ENCODE assay signal across 1 cellular context in genomic region chr19:39212377-39212742, GRCh38.
A peak's percentile ranks its signal among the peaks of the same experiment; 100 is the strongest.
TF ChIP-seq lines count a peak whose summit lies in the region.

No MANE protein-coding gene starts in this region.

TF ChIP-seq in K562, 482 proteins besides CTCF, POLR2A, EP300 and RAD21 (continued from another document and continues in another):
- TF ChIP-seq ATF2 (CRISPR knock-in tag; IDR thresholded peaks at IDR 0.05) = no peak
- no peak for TF ChIP-seq POLR2AphosphoS2 (IDR thresholded peaks at IDR 0.05; ENCODE audit: low read length)
- TF ChIP-seq FOXK1 (CRISPR knock-in tag; IDR thresholded peaks at IDR 0.05; ENCODE audit: borderline replicate concordance) = no peak
- no peak for TF ChIP-seq ZNF354B (CRISPR knock-in tag; IDR thresholded peaks at IDR 0.05)
- no peak for TF ChIP-seq TEAD2 (tag; IDR thresholded peaks at IDR 0.05)
- TF ChIP-seq PRMT5 (CRISPR knock-in tag; IDR thresholded peaks at IDR 0.05) = no peak
- no peak for TF ChIP-seq CEBPG (CRISPR knock-in tag; IDR thresholded peaks at IDR 0.05)
- peak in 1 of 2 experiments; percentile 41; a peak in 1 of 4 replicates for TF ChIP-seq CEBPG (tag; conservative IDR thresholded peaks at IDR 0.05 in 1 of 2, IDR thresholded peaks at IDR 0.05 in 1 of 2)
- no peak for TF ChIP-seq THAP7 (CRISPR knock-in tag; IDR thresholded peaks at IDR 0.05)
- no peak for TF ChIP-seq ZNF696 (CRISPR knock-in tag; conservative IDR thresholded peaks at IDR 0.05)
- no peak for TF ChIP-seq MEF2A (IDR thresholded peaks at IDR 0.05; ENCODE audit: control insufficient read depth, low read depth, low read length)
- TF ChIP-seq E2F6 (IDR thresholded peaks at IDR 0.05; ENCODE audit: borderline replicate concordance in 1 of 2, extremely low read depth in 1 of 2, insufficient read depth in 1 of 2, insufficient read length in 1 of 2, low read depth in 1 of 2, low read length in 1 of 2, poor library complexity in 1 of 2, severe bottlenecking in 1 of 2) = no peak
- TF ChIP-seq ZNF384 (IDR thresholded peaks at IDR 0.05; ENCODE audit: low read depth, low read length) = no peak
- peak; percentile 91 for TF ChIP-seq ZFP36 (IDR thresholded peaks at IDR 0.05; ENCODE audit: low read depth, low read length, partially characterized antibody)
- TF ChIP-seq ZNF3 (CRISPR knock-in tag; IDR thresholded peaks at IDR 0.05) = no peak
- TF ChIP-seq BMI1 (IDR thresholded peaks at IDR 0.05; ENCODE audit: low read length) = no peak
- no peak for TF ChIP-seq RBBP5 (IDR thresholded peaks at IDR 0.05; ENCODE audit: borderline replicate concordance, insufficient read depth, low read length, poor library complexity, severe bottlenecking)
- TF ChIP-seq SAP30 (IDR thresholded peaks at IDR 0.05; ENCODE audit: borderline replicate concordance, insufficient read depth, low read depth, low read length, poor library complexity, severe bottlenecking) = no peak
- TF ChIP-seq HMBOX1 (IDR thresholded peaks at IDR 0.05) = no peak
- no peak for TF ChIP-seq ZFP30 (CRISPR knock-in tag; IDR thresholded peaks at IDR 0.05; ENCODE audit: borderline replicate concordance)
- TF ChIP-seq ZNF197 (CRISPR knock-in tag; IDR thresholded peaks at IDR 0.05; ENCODE audit: low read depth) = no peak
- TF ChIP-seq MYBL2 (IDR thresholded peaks at IDR 0.05; ENCODE audit: low read depth) = no peak
- TF ChIP-seq MYBL2 (CRISPR knock-in tag; IDR thresholded peaks at IDR 0.05; ENCODE audit: borderline replicate concordance) = no peak
- no peak for TF ChIP-seq TFAM (CRISPR knock-in tag; conservative IDR thresholded peaks at IDR 0.05)
- no peak for TF ChIP-seq ZNF407 (IDR thresholded peaks at IDR 0.05; ENCODE audit: low read depth)
- no peak for TF ChIP-seq CSDE1 (IDR thresholded peaks at IDR 0.05)
- TF ChIP-seq PHB2 (IDR thresholded peaks at IDR 0.05; ENCODE audit: low read depth) = no peak
- TF ChIP-seq SMARCA4 (IDR thresholded peaks at IDR 0.05) = no peak
- no peak for TF ChIP-seq PPARD (CRISPR knock-in tag; IDR thresholded peaks at IDR 0.05)
- 0 out of 2 replicates have a peak, but pooled peaks have one; percentile 24 for TF ChIP-seq L3MBTL2 (IDR thresholded peaks at IDR 0.05)
- no peak for TF ChIP-seq MAFF (IDR thresholded peaks at IDR 0.05; ENCODE audit: low read length)
- TF ChIP-seq ERF (CRISPR knock-in tag; IDR thresholded peaks at IDR 0.05) = no peak
- no peak for TF ChIP-seq MCM2 (IDR thresholded peaks at IDR 0.05; ENCODE audit: low read depth)
- TF ChIP-seq SMARCC2 (IDR thresholded peaks at IDR 0.05; ENCODE audit: low read depth) = no peak
- no peak for TF ChIP-seq TSC22D4 (tag; IDR thresholded peaks at IDR 0.05)
- TF ChIP-seq NRF1 (conservative IDR thresholded peaks at IDR 0.05 in 1 of 2, IDR thresholded peaks at IDR 0.05 in 1 of 2) = no peak
- TF ChIP-seq ZNF239 (CRISPR knock-in tag; IDR thresholded peaks at IDR 0.05) = no peak
- TF ChIP-seq SOX6 (IDR thresholded peaks at IDR 0.05) = peak; percentile 35; the same call in 1 of the 2 replicates
- no peak for TF ChIP-seq FOSL1 (tag; conservative IDR thresholded peaks at IDR 0.05)
- no peak for TF ChIP-seq ZNF280B (CRISPR knock-in tag; IDR thresholded peaks at IDR 0.05)
- TF ChIP-seq CREM (IDR thresholded peaks at IDR 0.05; ENCODE audit: low read depth) = no peak
- TF ChIP-seq CTBP1 (IDR thresholded peaks at IDR 0.05; ENCODE audit: borderline replicate concordance) = 0 out of 2 replicates have a peak, but pooled peaks have one; percentile 62
- TF ChIP-seq GTF2A2 (tag; IDR thresholded peaks at IDR 0.05) = no peak
- no peak for TF ChIP-seq CHD1 (IDR thresholded peaks at IDR 0.05; ENCODE audit: low read length)
- no peak for TF ChIP-seq SETDB1 (IDR thresholded peaks at IDR 0.05; ENCODE audit: low read length)
- no peak for TF ChIP-seq NR2F6 (CRISPR knock-in tag; IDR thresholded peaks at IDR 0.05)
- TF ChIP-seq ZFPM2 (CRISPR knock-in tag; IDR thresholded peaks at IDR 0.05) = no peak
- no peak for TF ChIP-seq ZNF586 (CRISPR knock-in tag; conservative IDR thresholded peaks at IDR 0.05)
- no peak for TF ChIP-seq KLF13 (tag; IDR thresholded peaks at IDR 0.05; ENCODE audit: borderline replicate concordance, low read depth)
- no peak for TF ChIP-seq CUX1 (CRISPR knock-in tag; IDR thresholded peaks at IDR 0.05)
